In genomic region chr3:127102587-127102986, GRCh38 we compare ENCODE assay signal across 15 cellular contexts.
DNase-seq lines count a peak whose midpoint lies in the region; ATAC-seq and TF ChIP-seq lines count a peak whose summit lies in the region.
"Had no signal": no experiment of that assay in that cellular context is flagged by ENCODE, and none has a peak within 500 bp of the region (broad histone marks: within the 10 kb centered on the region; RNA-seq: fewer than 3 reads in every experiment).

No MANE protein-coding gene starts in this region.

- no peak overlapping the region for H2BK20ac ChIP-seq in H9 (ENCODE audit: low read depth, low read length, poor library complexity, severe bottlenecking)

- H2AFZ ChIP-seq in H9 (ENCODE audit: low read length) = no peak overlapping the region
- no peak overlapping the region for H2AFZ ChIP-seq in neuronal stem cell (ENCODE audit: low read length)

- H3K4me1 Mint-ChIP-seq in H9 = peaks cover 15 to 16% of the 10 kb centered on the region in 2 experiments
- H3K4me1 Mint-ChIP-seq: B cell had no signal

- H3K9ac ChIP-seq in H9 (ENCODE audit: extremely low read depth, insufficient read length, low read length) = no peak overlapping the region
- no peak overlapping the region for H3K9ac ChIP-seq in neuronal stem cell (ENCODE audit: low read depth, low read length, poor library complexity)
- H3K9ac ChIP-seq: BLaER1 treated with 17β-estradiol and CSF1 and Interleukin-3, amounts not matched to agents 10 nM and 100 nM had no signal

- H3K4me1 ChIP-seq in H9 (ENCODE audit: insufficient read depth, low read length) = no peaks in the 10 kb centered on the region
- peaks cover 0 to 5% of the 10 kb centered on the region in 2 donors for H3K4me1 ChIP-seq in neuronal stem cell (ENCODE audit: control insufficient read depth in 2 of 2, insufficient read depth in 1 of 2, low read depth in 1 of 2, low read length in 2 of 2)
- H3K4me1 ChIP-seq: BLaER1 treated with 17β-estradiol and CSF1 and Interleukin-3, amounts not matched to agents 10 nM and 100 nM; HAP-1 had no signal

- H2AK5ac ChIP-seq in H9 (ENCODE audit: insufficient read length, low read length) = no peak overlapping the region
- peak overlapping the region; percentile 52 for H2AK5ac ChIP-seq in neuronal stem cell (ENCODE audit: low read depth, low read length)

- H3K4me2 ChIP-seq in H9 (ENCODE audit: insufficient read depth, insufficient read length, low read length) (no peak overlapping the region), neuronal stem cell (ENCODE audit: insufficient read depth, low read length, poor library complexity, severe bottlenecking) (no peak overlapping the region)
- H3K4me2 ChIP-seq: BLaER1 treated with 17β-estradiol and CSF1 and Interleukin-3, amounts not matched to agents 10 nM and 100 nM had no signal

- H3K23me2 ChIP-seq in H9 (ENCODE audit: insufficient read length, low read depth, low read length, poor library complexity, severe bottlenecking) = no peaks in the 10 kb centered on the region

- no peak overlapping the region for H4K5ac ChIP-seq in H9 (ENCODE audit: insufficient read length, low read depth, low read length)

- no peak overlapping the region for H3K27ac ChIP-seq in H9 (ENCODE audit: insufficient read length, low read depth, low read length)
- H3K27ac ChIP-seq in neuronal stem cell (replicated peaks; ENCODE audit: low read length) = no peak overlapping the region
- H3K27ac ChIP-seq: BLaER1 treated with 17β-estradiol and CSF1 and Interleukin-3, amounts not matched to agents 10 nM and 100 nM had no signal

- H3K56ac ChIP-seq in H9 (ENCODE audit: insufficient read length, low read depth, low read length) = no peak overlapping the region

- no peak overlapping the region for H2BK5ac ChIP-seq in H9 (ENCODE audit: insufficient read length, low read length)
- no peak overlapping the region for H2BK5ac ChIP-seq in neuronal stem cell (ENCODE audit: low read length)

- no peak overlapping the region for H3K23ac ChIP-seq in H9 (ENCODE audit: insufficient read length, low read depth, low read length)
- H3K23ac ChIP-seq in neuronal stem cell (ENCODE audit: low read depth, low read length, poor library complexity) = no peak overlapping the region

- H2BK120ac ChIP-seq in H9 (ENCODE audit: low read depth, low read length, poor library complexity, severe bottlenecking) (no peak overlapping the region), neuronal stem cell (ENCODE audit: low read depth, low read length) (peak overlapping the region; percentile 61)

- no peak for ATAC-seq in HG03469 (IDR thresholded peaks at IDR 0.05; ENCODE audit: unreplicated experiment)
- ATAC-seq: CD8-positive, alpha-beta T cell had no signal

- H2BK15ac ChIP-seq in H9 (ENCODE audit: low read depth, low read length) = no peak overlapping the region
- H2BK15ac ChIP-seq in neuronal stem cell (ENCODE audit: low read length) = peak overlapping the region; percentile 20

- H4K8ac ChIP-seq in H9 (replicated peaks; ENCODE audit: insufficient read length, low read depth, low read length) = no peak overlapping the region
- H4K8ac ChIP-seq in neuronal stem cell (ENCODE audit: low read depth, low read length) = no peak overlapping the region

- no peak overlapping the region for H3T11ph ChIP-seq in H9 (ENCODE audit: low read length)

- no peaks in the 10 kb centered on the region for H3K79me2 ChIP-seq in H9 (ENCODE audit: insufficient read depth, low read length)

- H3K9me3 ChIP-seq in H9 (ENCODE audit: control insufficient read depth, low read depth, low read length) (no peaks in the 10 kb centered on the region), neuronal stem cell (replicated peaks in 1 of 2; ENCODE audit: control insufficient read depth in 2 of 2, insufficient read depth in 1 of 2, low read depth in 1 of 2, low read length in 2 of 2) (no peaks in the 10 kb centered on the region)
- H3K9me3 ChIP-seq: BLaER1 treated with 17β-estradiol and CSF1 and Interleukin-3, amounts not matched to agents 10 nM and 100 nM; HAP-1 had no signal

- H3K4me3 Mint-ChIP-seq in H9 = no peak overlapping the region
- H3K4me3 Mint-ChIP-seq: B cell; CD8-positive, alpha-beta T cell had no signal

- H3K18ac ChIP-seq in H9 (ENCODE audit: insufficient read length, low read depth, low read length) = no peak overlapping the region
- peak overlapping the region; percentile 35 for H3K18ac ChIP-seq in neuronal stem cell (ENCODE audit: low read length)

- H4K20me1 ChIP-seq in H9 (ENCODE audit: control insufficient read depth, insufficient read depth, insufficient read length) = no peaks in the 10 kb centered on the region

- H3K4ac ChIP-seq in H9 (ENCODE audit: low read depth, low read length) = no peak overlapping the region
- no peak overlapping the region for H3K4ac ChIP-seq in neuronal stem cell (ENCODE audit: low read length)

- H3K27me3 Mint-ChIP-seq in H9 (ENCODE audit: low read depth) = no peaks in the 10 kb centered on the region; the same call in none of the 2 replicates

- peak overlapping the region; percentile 51; the same call in 1 of the 2 replicates for H3K14ac ChIP-seq in H9 (ENCODE audit: insufficient read depth, low read length)
- no peak overlapping the region for H3K14ac ChIP-seq in neuronal stem cell (ENCODE audit: low read length)

- no peak overlapping the region for H3K27ac Mint-ChIP-seq in H9
- H3K27ac Mint-ChIP-seq: B cell; CD8-positive, alpha-beta T cell had no signal

- no CpG with 5 or more reads among the region's 13 CpGs for whole genome bisulfite sequencing in H9 (ENCODE audit: extremely low coverage, insufficient read length, low lambda C conversion rate)
- no CpG with 5 or more reads among the region's 13 CpGs for WGBS in neuronal stem cell (ENCODE audit: extremely low coverage in 2 of 2, insufficient read length in 2 of 2, insufficient replicate concordance in 1 of 2), 2 donors

- no peak for DNase-seq in H9
- DNase-seq in islet precursor cell = peak; percentile 37
- no peak for DNase-seq in neuronal stem cell (ENCODE audit: low spot score)
- no peak for DNase-seq in SHP77 treated with DMSO at 0.1 percent for 48 hours (lab: John Stamatoyannopoulos, UW)
- DNase-seq in effector CD8-positive, alpha-beta T cell (lab: John Stamatoyannopoulos, UW) = no peak
- DNase-seq: Calu3; CD8-positive, alpha-beta T cell; DMS79 treated with DMSO at 0.1 percent for 48 hours; GF-D8; GOT3; IMR-90 had no signal

- H4K91ac ChIP-seq in H9 (ENCODE audit: insufficient read length, low read depth, low read length) (no peak overlapping the region), neuronal stem cell (ENCODE audit: low read depth, low read length, poor library complexity) (no peak overlapping the region)

- no peaks in the 10 kb centered on the region for H3K36me3 ChIP-seq in neuronal stem cell (replicated peaks in 1 of 2; ENCODE audit: control insufficient read depth in 2 of 2, insufficient read depth in 2 of 2, low read length in 2 of 2)
- H3K36me3 ChIP-seq: BLaER1 treated with 17β-estradiol and CSF1 and Interleukin-3, amounts not matched to agents 10 nM and 100 nM; HAP-1 had no signal

- H2BK12ac ChIP-seq in H9 (ENCODE audit: insufficient read length, low read depth, low read length) = no peak overlapping the region
- peak overlapping the region; percentile 59 for H2BK12ac ChIP-seq in neuronal stem cell (ENCODE audit: low read length)

- H3K27me3 ChIP-seq in H9 (ENCODE audit: insufficient read depth, low read length) (no peaks in the 10 kb centered on the region), neuronal stem cell (ENCODE audit: control insufficient read depth in 3 of 3, insufficient read depth in 3 of 3, low read depth in 1 of 3, low read length in 3 of 3) (peaks cover 0 to 4% (median 0%) of the 10 kb centered on the region in 3 experiments)

- H3K36me3 Mint-ChIP-seq in H9 (ENCODE audit: insufficient read depth in 1 of 3, low read depth in 3 of 3) = no peaks in the 10 kb centered on the region
- H3K36me3 Mint-ChIP-seq: CD8-positive, alpha-beta T cell had no signal

- H3K4me3 ChIP-seq in neuronal stem cell (ENCODE audit: low read length in 2 of 2) = no peak overlapping the region
- H3K4me3 ChIP-seq: BLaER1 treated with 17β-estradiol and CSF1 and Interleukin-3, amounts not matched to agents 10 nM and 100 nM; HAP-1 had no signal

- TF ChIP-seq CTCF in H9 (conservative IDR thresholded peaks at IDR 0.05) = no peak

- no peaks in the 10 kb centered on the region for H3K79me1 ChIP-seq in H9 (ENCODE audit: insufficient read depth, low read depth, low read length, poor library complexity, severe bottlenecking)
- H3K79me1 ChIP-seq in neuronal stem cell (ENCODE audit: low read depth, low read length) = no peaks in the 10 kb centered on the region

- no peaks in the 10 kb centered on the region for H3K9me3 Mint-ChIP-seq in H9
- H3K9me3 Mint-ChIP-seq: CD8-positive, alpha-beta T cell had no signal
